1 cellular context compared by ENCODE assay signal in the genomic region with DNA sequence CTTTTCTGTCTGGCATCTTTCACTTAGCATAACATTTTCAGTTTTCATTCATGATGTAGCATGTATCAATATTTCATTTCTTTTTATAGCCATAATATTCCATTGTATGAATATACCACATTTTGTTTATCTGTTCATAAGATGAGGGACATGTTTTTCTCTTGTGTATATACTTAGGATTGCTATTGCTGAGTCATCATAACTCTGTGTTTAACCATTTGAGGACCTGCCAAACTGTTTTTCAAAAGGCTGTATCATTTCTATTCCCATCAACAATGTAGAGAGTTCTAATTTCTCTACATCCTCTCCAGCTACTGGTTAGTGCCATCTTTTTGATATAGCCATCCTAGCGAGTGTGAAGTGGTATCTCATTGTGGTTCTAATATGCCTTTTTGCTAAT.
TF ChIP-seq lines count a peak whose summit lies in the region.

No MANE protein-coding gene starts in this region.

TF ChIP-seq in K562, 482 proteins besides CTCF, POLR2A, EP300 and RAD21 (continued from another document and continues in another):
- TF ChIP-seq, protein P1, sequence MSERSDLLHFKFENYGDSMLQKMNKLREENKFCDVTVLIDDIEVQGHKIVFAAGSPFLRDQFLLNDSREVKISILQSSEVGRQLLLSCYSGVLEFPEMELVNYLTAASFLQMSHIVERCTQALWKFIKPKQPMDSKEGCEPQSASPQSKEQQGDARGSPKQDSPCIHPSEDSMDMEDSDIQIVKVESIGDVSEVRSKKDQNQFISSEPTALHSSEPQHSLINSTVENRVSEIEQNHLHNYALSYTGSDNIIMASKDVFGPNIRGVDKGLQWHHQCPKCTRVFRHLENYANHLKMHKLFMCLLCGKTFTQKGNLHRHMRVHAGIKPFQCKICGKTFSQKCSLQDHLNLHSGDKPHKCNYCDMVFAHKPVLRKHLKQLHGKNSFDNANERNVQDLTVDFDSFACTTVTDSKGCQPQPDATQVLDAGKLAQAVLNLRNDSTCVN (CRISPR knock-in tag; IDR thresholded peaks at IDR 0.05) = no peak
- TF ChIP-seq TCF15 (CRISPR knock-in tag; IDR thresholded peaks at IDR 0.05) = no peak
- no peak for TF ChIP-seq CUX1 (CRISPR knock-in tag; IDR thresholded peaks at IDR 0.05)
- TF ChIP-seq CHD4 (IDR thresholded peaks at IDR 0.05; ENCODE audit: insufficient read depth, insufficient replicate concordance, low read depth, low read length, poor library complexity, severe bottlenecking) = no peak
- no peak for TF ChIP-seq NRF1 (conservative IDR thresholded peaks at IDR 0.05 in 1 of 2, IDR thresholded peaks at IDR 0.05 in 1 of 2)
- TF ChIP-seq NFE2L1 (tag; IDR thresholded peaks at IDR 0.05; ENCODE audit: borderline replicate concordance, low read depth) = peak; percentile 92
- no peak for TF ChIP-seq CHAMP1 (IDR thresholded peaks at IDR 0.05)
- TF ChIP-seq, protein P2, sequence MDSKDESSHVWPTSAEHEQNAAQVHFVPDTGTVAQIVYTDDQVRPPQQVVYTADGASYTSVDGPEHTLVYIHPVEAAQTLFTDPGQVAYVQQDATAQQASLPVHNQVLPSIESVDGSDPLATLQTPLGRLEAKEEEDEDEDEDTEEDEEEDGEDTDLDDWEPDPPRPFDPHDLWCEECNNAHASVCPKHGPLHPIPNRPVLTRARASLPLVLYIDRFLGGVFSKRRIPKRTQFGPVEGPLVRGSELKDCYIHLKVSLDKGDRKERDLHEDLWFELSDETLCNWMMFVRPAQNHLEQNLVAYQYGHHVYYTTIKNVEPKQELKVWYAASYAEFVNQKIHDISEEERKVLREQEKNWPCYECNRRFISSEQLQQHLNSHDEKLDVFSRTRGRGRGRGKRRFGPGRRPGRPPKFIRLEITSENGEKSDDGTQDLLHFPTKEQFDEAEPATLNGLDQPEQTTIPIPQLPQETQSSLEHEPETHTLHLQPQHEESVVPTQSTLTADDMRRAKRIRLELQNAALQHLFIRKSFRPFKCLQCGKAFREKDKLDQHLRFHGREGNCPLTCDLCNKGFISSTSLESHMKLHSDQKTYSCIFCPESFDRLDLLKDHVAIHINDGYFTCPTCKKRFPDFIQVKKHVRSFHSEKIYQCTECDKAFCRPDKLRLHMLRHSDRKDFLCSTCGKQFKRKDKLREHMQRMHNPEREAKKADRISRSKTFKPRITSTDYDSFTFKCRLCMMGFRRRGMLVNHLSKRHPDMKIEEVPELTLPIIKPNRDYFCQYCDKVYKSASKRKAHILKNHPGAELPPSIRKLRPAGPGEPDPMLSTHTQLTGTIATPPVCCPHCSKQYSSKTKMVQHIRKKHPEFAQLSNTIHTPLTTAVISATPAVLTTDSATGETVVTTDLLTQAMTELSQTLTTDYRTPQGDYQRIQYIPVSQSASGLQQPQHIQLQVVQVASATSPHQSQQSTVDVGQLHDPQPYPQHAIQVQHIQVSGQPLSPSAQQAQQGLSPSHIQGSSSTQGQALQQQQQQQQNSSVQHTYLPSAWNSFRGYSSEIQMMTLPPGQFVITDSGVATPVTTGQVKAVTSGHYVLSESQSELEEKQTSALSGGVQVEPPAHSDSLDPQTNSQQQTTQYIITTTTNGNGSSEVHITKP (IDR thresholded peaks at IDR 0.05; ENCODE audit: partially characterized antibody) = no peak
- TF ChIP-seq ZNF143 (CRISPR knock-in tag; IDR thresholded peaks at IDR 0.05) = no peak
- no peak for TF ChIP-seq PPARD (CRISPR knock-in tag; IDR thresholded peaks at IDR 0.05)
- no peak for TF ChIP-seq RBM22 (IDR thresholded peaks at IDR 0.05; ENCODE audit: low read depth, low read length, poor library complexity, severe bottlenecking)
- TF ChIP-seq, protein P3, sequence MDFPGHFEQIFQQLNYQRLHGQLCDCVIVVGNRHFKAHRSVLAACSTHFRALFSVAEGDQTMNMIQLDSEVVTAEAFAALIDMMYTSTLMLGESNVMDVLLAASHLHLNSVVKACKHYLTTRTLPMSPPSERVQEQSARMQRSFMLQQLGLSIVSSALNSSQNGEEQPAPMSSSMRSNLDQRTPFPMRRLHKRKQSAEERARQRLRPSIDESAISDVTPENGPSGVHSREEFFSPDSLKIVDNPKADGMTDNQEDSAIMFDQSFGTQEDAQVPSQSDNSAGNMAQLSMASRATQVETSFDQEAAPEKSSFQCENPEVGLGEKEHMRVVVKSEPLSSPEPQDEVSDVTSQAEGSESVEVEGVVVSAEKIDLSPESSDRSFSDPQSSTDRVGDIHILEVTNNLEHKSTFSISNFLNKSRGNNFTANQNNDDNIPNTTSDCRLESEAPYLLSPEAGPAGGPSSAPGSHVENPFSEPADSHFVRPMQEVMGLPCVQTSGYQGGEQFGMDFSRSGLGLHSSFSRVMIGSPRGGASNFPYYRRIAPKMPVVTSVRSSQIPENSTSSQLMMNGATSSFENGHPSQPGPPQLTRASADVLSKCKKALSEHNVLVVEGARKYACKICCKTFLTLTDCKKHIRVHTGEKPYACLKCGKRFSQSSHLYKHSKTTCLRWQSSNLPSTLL (IDR thresholded peaks at IDR 0.05) = no peak
- TF ChIP-seq, protein P4, sequence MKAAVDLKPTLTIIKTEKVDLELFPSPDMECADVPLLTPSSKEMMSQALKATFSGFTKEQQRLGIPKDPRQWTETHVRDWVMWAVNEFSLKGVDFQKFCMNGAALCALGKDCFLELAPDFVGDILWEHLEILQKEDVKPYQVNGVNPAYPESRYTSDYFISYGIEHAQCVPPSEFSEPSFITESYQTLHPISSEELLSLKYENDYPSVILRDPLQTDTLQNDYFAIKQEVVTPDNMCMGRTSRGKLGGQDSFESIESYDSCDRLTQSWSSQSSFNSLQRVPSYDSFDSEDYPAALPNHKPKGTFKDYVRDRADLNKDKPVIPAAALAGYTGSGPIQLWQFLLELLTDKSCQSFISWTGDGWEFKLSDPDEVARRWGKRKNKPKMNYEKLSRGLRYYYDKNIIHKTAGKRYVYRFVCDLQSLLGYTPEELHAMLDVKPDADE (conservative IDR thresholded peaks at IDR 0.05; ENCODE audit: control insufficient read depth, low read depth, low read length) = no peak
- TF ChIP-seq ZNF707 (CRISPR knock-in tag; conservative IDR thresholded peaks at IDR 0.05) = no peak
- no peak for TF ChIP-seq RBM39 (optimal IDR thresholded peaks at IDR 0.05; ENCODE audit: low read depth, low read length)
- TF ChIP-seq, protein P5, sequence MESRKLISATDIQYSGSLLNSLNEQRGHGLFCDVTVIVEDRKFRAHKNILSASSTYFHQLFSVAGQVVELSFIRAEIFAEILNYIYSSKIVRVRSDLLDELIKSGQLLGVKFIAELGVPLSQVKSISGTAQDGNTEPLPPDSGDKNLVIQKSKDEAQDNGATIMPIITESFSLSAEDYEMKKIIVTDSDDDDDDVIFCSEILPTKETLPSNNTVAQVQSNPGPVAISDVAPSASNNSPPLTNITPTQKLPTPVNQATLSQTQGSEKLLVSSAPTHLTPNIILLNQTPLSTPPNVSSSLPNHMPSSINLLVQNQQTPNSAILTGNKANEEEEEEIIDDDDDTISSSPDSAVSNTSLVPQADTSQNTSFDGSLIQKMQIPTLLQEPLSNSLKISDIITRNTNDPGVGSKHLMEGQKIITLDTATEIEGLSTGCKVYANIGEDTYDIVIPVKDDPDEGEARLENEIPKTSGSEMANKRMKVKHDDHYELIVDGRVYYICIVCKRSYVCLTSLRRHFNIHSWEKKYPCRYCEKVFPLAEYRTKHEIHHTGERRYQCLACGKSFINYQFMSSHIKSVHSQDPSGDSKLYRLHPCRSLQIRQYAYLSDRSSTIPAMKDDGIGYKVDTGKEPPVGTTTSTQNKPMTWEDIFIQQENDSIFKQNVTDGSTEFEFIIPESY (CRISPR knock-in tag; IDR thresholded peaks at IDR 0.05) = no peak
- TF ChIP-seq, protein P6, sequence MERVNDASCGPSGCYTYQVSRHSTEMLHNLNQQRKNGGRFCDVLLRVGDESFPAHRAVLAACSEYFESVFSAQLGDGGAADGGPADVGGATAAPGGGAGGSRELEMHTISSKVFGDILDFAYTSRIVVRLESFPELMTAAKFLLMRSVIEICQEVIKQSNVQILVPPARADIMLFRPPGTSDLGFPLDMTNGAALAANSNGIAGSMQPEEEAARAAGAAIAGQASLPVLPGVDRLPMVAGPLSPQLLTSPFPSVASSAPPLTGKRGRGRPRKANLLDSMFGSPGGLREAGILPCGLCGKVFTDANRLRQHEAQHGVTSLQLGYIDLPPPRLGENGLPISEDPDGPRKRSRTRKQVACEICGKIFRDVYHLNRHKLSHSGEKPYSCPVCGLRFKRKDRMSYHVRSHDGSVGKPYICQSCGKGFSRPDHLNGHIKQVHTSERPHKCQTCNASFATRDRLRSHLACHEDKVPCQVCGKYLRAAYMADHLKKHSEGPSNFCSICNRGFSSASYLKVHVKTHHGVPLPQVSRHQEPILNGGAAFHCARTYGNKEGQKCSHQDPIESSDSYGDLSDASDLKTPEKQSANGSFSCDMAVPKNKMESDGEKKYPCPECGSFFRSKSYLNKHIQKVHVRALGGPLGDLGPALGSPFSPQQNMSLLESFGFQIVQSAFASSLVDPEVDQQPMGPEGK (CRISPR knock-in tag; IDR thresholded peaks at IDR 0.05; ENCODE audit: borderline replicate concordance) = no peak
- TF ChIP-seq, protein P7, sequence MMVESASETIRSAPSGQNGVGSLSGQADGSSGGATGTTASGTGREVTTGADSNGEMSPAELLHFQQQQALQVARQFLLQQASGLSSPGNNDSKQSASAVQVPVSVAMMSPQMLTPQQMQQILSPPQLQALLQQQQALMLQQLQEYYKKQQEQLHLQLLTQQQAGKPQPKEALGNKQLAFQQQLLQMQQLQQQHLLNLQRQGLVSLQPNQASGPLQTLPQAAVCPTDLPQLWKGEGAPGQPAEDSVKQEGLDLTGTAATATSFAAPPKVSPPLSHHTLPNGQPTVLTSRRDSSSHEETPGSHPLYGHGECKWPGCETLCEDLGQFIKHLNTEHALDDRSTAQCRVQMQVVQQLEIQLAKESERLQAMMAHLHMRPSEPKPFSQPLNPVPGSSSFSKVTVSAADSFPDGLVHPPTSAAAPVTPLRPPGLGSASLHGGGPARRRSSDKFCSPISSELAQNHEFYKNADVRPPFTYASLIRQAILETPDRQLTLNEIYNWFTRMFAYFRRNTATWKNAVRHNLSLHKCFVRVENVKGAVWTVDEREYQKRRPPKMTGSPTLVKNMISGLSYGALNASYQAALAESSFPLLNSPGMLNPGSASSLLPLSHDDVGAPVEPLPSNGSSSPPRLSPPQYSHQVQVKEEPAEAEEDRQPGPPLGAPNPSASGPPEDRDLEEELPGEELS (CRISPR knock-in tag; IDR thresholded peaks at IDR 0.05; ENCODE audit: borderline replicate concordance) = no peak
- TF ChIP-seq GATAD2B (IDR thresholded peaks at IDR 0.05; ENCODE audit: borderline replicate concordance) = peak; percentile 77
- no peak for TF ChIP-seq DMBX1 (CRISPR knock-in tag; IDR thresholded peaks at IDR 0.05; ENCODE audit: borderline replicate concordance)
